Comparison of ENCODE assay signal across 21 cellular contexts in genomic region chr12:64813733-64814132, GRCh38. TPM values are rescaled to one million over a fixed set of nuclear protein-coding genes. Genes with fewer than 3 reads are reported as not detected.
DNase-seq lines count a peak whose midpoint lies in the region; ATAC-seq and TF ChIP-seq lines count a peak whose summit lies in the region.
"Had no signal": no experiment of that assay in that cellular context is flagged by ENCODE, and none has a peak within 500 bp of the region (broad histone marks: within the 10 kb centered on the region; RNA-seq: fewer than 3 reads in every experiment).

No MANE protein-coding gene starts in this region.

- H3K4me3 ChIP-seq in RWPE2 (ENCODE audit: severe bottlenecking): no peak overlapping the region
- H3K4me3 ChIP-seq: GM12878 had no signal

- no peak for TF ChIP-seq CTCF in RWPE2 (IDR thresholded peaks at IDR 0.05; ENCODE audit: poor library complexity, severe bottlenecking)

- peaks cover 11% of the 10 kb centered on the region for H3K4me1 ChIP-seq in RWPE2 (ENCODE audit: insufficient read depth, poor library complexity, severe bottlenecking)

- DNase-seq in DMS153 (lab: John Stamatoyannopoulos, UW) (peak; percentile 14), DMS153 treated with DMSO at 0.1 percent for 48 hours (lab: John Stamatoyannopoulos, UW; ENCODE audit: unreplicated experiment) (no peak), RWPE2 (ENCODE audit: low spot score) (no peak), putamen (ENCODE audit: low spot score) (peak; percentile 67), KBM-7 (no peak)
- no peak for DNase-seq in stimulated activated naive CD8-positive, alpha-beta T cell treated with anti-CD3 and anti-CD28 coated beads, Interleukin-15, Interleukin-2, amounts not matched to agents 100 U/mL and 50 U/mL, for 24 hours
- DNase-seq in stimulated activated naive CD4-positive, alpha-beta T cell treated with Interleukin-2 at 50 U/mL for 16 hours (lab: John Stamatoyannopoulos, UW): no peak
- DNase-seq: 8988T; CD4-positive, alpha-beta T cell; DMS79; EL; GDM1; IMR-90; MM.1S; NCI-H510A; NCI-H774; SHP77 had no signal

- no peak overlapping the region for H3K27ac ChIP-seq in RWPE2 (ENCODE audit: poor library complexity, severe bottlenecking)
- H3K27ac ChIP-seq: KMS-11 had no signal

- no peaks in the 10 kb centered on the region for H3K36me3 ChIP-seq in RWPE2 (ENCODE audit: low read depth)

- in situ Hi-C loops in KBM-7 (cut with MboI; ENCODE audit: low pct_unique_long_range_greater_than_20kb, low sequenced_read_pairs): no loop called here

- peak; percentile 24; the same call in 1 of the 3 replicates for ATAC-seq in RWPE2 (ENCODE audit: low read depth)
- peak; percentile 93 for ATAC-seq in esophagus mucosa
- no peak for ATAC-seq in stimulated activated naive CD8-positive, alpha-beta T cell treated with anti-CD3 and anti-CD28 coated beads, Interleukin-15, Interleukin-2, amounts not matched to agents 100 U/mL and 50 U/mL, for 24 hours
- ATAC-seq: HCT116 had no signal

- H3K9me3 ChIP-seq in RWPE2 (ENCODE audit: severe bottlenecking): no peaks in the 10 kb centered on the region

- H3K27me3 ChIP-seq in RWPE2 (ENCODE audit: insufficient read depth, poor library complexity, severe bottlenecking): no peaks in the 10 kb centered on the region

RNA-seq across cellular contexts. Expression of gene TBC1D30, which starts 10.7 kb away (rescaled TPM):
- total RNA-seq in esophagus mucosa: 0.72 TPM

RNA-seq across cellular contexts. Expression of gene GNS, which starts 54.5 kb away (rescaled TPM):
- 28.9 TPM for total RNA-seq in esophagus mucosa

Comparison
In these comparisons a context has a peak if more than half of its experiments do, and no peak if none do; other contexts are left out.
1. DNase-seq: peak in DMS153 (single experiment) and putamen (single experiment); none in DMS153 treated with DMSO at 0.1 percent for 48 hours (single experiment), RWPE2 (single experiment), stimulated activated naive CD8-positive, alpha-beta T cell treated with anti-CD3 and anti-CD28 coated beads, Interleukin-15, Interleukin-2, amounts not matched to agents 100 U/mL and 50 U/mL, for 24 hours (single experiment), stimulated activated naive CD4-positive, alpha-beta T cell treated with Interleukin-2 at 50 U/mL for 16 hours (single experiment) and KBM-7 (single experiment).